ENCODE assay signal across 17 cellular contexts in genomic region chr9:114244570-114244969, GRCh38.
DNase-seq lines count a peak whose midpoint lies in the region; ATAC-seq lines count a peak whose summit lies in the region.
"Had no signal": no experiment of that assay in that cellular context is flagged by ENCODE, and none has a peak within 500 bp of the region (broad histone marks: within the 10 kb centered on the region; RNA-seq: fewer than 3 reads in every experiment).

No MANE protein-coding gene starts in this region.

- no peak overlapping the region for H3K9ac ChIP-seq in mesendoderm (ENCODE audit: low read length)
- H3K9ac ChIP-seq: BLaER1 had no signal

- DNase-seq in Right ventricle myocardium inferior (ENCODE audit: missing footprints): peak; percentile 42
- no peak for DNase-seq in left cardiac atrium
- peak; percentile 18 for DNase-seq in MV-4-11 (lab: John Stamatoyannopoulos, UW)
- no peak for DNase-seq in mesendoderm
- no peak for DNase-seq in NCI-H1930 (lab: John Stamatoyannopoulos, UW)
- no peak for DNase-seq in NCI-H69 (lab: John Stamatoyannopoulos, UW)
- DNase-seq: Caco-2; CD4-positive, CD25-positive, alpha-beta regulatory T cell; CD8-positive, alpha-beta T cell; DMS153; DND-41; GOT3; H7 had no signal

- no peak overlapping the region for H4K5ac ChIP-seq in mesendoderm (ENCODE audit: low read length)

- H3K4ac ChIP-seq in mesendoderm (ENCODE audit: low read depth, low read length): no peak overlapping the region

- no peak for ATAC-seq in Right ventricle myocardium inferior
- ATAC-seq in left cardiac atrium: no peak
- ATAC-seq: CD8-positive, alpha-beta T cell; HCT116 had no signal

- H3K18ac ChIP-seq in mesendoderm (ENCODE audit: low read length): no peak overlapping the region

- no peak overlapping the region for H2BK15ac ChIP-seq in mesendoderm (replicated peaks; ENCODE audit: low read depth)

- WGBS in mesendoderm (ENCODE audit: extremely low coverage, insufficient coverage, low lambda C conversion rate): no CpG with 5 or more reads among the region's 8 CpGs

- H3K4me3 ChIP-seq in mesendoderm (ENCODE audit: low read length): no peak overlapping the region
- H3K4me3 ChIP-seq: BLaER1 had no signal

- no peak overlapping the region for H4K8ac ChIP-seq in mesendoderm (ENCODE audit: low read depth, low read length)

- H3K36me3 ChIP-seq in mesendoderm (ENCODE audit: control insufficient read depth, insufficient read depth, low read length): no peaks in the 10 kb centered on the region

- intact Hi-C loops in Right ventricle myocardium inferior (cut with DNase I) (no loop called here), left cardiac atrium (cut with DNase I) (no loop called here)

- H2AK5ac ChIP-seq in mesendoderm (ENCODE audit: low read length): no peak overlapping the region

- no peak overlapping the region for H2BK120ac ChIP-seq in mesendoderm (ENCODE audit: low read depth, low read length)

- H3K4me1 ChIP-seq in mesendoderm (ENCODE audit: control insufficient read depth, low read depth, low read length): no peaks in the 10 kb centered on the region
- H3K4me1 ChIP-seq: BLaER1, Caco-2 had no signal

- H3K4me2 ChIP-seq in mesendoderm (ENCODE audit: low read length): no peak overlapping the region
- H3K4me2 ChIP-seq: BLaER1 had no signal

- no peaks in the 10 kb centered on the region for H3K79me1 ChIP-seq in mesendoderm (ENCODE audit: low read length)

- no peaks in the 10 kb centered on the region for H3K79me2 ChIP-seq in mesendoderm (ENCODE audit: control insufficient read depth, insufficient read depth, low read length)

- no peak overlapping the region for H3K56ac ChIP-seq in mesendoderm (ENCODE audit: low read length)

- peak overlapping the region; percentile 66 for H3K23ac ChIP-seq in mesendoderm (ENCODE audit: low read length)

- H3K27me3 ChIP-seq in mesendoderm (ENCODE audit: insufficient read depth, low read length, poor library complexity): no peaks in the 10 kb centered on the region
- H3K27me3 ChIP-seq: BLaER1 had no signal

- no peak overlapping the region for H2BK5ac ChIP-seq in mesendoderm (ENCODE audit: low read length)

- no peak overlapping the region for H3K27ac ChIP-seq in mesendoderm (ENCODE audit: low read depth, low read length)
- H3K27ac ChIP-seq: 22Rv1, BLaER1, C4-2B had no signal

Comparison
In these comparisons a context has a peak if more than half of its experiments do, and no peak if none do; other contexts are left out.
1. DNase-seq: peak in Right ventricle myocardium inferior (single experiment) and MV-4-11 (single experiment); none in left cardiac atrium (single experiment), mesendoderm (single experiment), NCI-H1930 (0 of 2) and NCI-H69 (single experiment).